In the genomic region with DNA sequence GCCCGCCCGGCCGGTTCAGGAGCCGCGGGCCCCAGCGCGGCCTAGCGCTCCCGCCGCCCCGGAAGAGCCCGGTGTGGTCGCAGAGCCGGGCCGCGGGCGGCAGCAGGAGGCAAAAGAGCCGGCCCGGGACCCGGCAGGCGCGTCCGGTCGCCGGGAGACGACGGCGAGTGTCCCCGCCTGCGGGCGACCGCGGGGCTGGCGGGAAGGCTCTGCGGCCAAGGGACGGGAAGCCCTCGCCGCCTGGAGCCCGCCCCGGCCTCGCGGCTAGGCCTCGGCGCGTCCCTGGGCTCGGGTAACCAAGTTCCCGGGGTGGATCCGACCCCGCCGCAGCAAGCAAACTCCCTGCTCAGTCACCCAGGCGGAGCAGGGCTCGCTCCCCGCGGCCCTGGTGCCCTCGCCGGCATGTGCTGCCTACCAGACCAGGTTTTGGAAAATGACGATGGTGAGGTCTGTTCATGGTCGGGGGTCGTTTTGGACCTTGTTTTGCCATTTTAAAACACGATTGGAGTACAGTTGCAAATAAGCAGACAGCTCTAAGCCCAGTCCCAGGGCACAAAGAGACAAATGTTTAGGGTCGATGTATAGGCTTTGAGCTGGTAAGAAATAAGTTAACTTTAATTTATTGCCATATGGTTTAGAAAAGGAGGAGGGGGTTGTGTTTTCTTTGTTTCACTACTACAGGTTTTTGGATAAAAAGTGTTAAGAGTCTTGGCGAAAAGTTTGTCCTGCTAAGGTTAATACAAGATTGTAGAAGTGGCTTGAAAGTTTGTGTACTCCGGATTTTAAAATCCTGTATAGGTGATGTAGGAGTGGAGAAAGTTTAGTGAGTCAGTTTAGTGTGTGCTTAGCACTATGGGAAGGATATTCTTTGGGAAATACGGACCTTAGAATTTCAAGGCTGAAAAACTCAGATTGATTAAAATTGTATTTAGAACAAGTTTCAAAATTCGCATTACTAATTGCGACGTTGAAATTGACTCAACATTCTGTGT, we compare ENCODE assay signal across 8 cellular contexts. TPM values are rescaled to one million over a fixed set of nuclear protein-coding genes. Genes with fewer than 3 reads are reported as not detected.
A peak's percentile ranks its signal among the peaks of the same experiment; 100 is the strongest.
DNase-seq lines count a peak whose midpoint lies in the region; ATAC-seq and TF ChIP-seq lines count a peak whose summit lies in the region.

No MANE protein-coding gene starts in this region.

- intact Hi-C loops in left ventricle myocardium inferior (cut with micrococcal nuclease) (no loop called here), vagina (cut with DNase I) (no loop called here)

- H3K27ac ChIP-seq in left ventricle myocardium inferior (replicated peaks) (peak overlapping the region; percentile 99), rectal smooth muscle tissue (ENCODE audit: low read depth, low read length) (peak overlapping the region; percentile 90), vagina (peak overlapping the region; percentile 93)

- TF ChIP-seq CTCF in AG09309 (IDR thresholded peaks at IDR 0.05; ENCODE audit: control insufficient read depth, insufficient read depth, low read depth, low read length, missing control alignments) = no peak
- no peak for TF ChIP-seq CTCF in left ventricle myocardium inferior (IDR thresholded peaks at IDR 0.05; ENCODE audit: borderline replicate concordance)
- no peak for TF ChIP-seq CTCF in vagina (IDR thresholded peaks at IDR 0.05)

- H3K36me3 Mint-ChIP-seq in activated naive CD8-positive, alpha-beta T cell = peaks cover 8% of the 10 kb centered on the region

- H3K27ac Mint-ChIP-seq in activated naive CD8-positive, alpha-beta T cell = peak overlapping the region; percentile 96

- H3K27me3 ChIP-seq in left ventricle myocardium inferior (ENCODE audit: low read depth) (no peaks in the 10 kb centered on the region), rectal smooth muscle tissue (ENCODE audit: control insufficient read depth, insufficient read depth, low read length) (no peaks in the 10 kb centered on the region), vagina (no peaks in the 10 kb centered on the region)

- DNase-seq in AG09309 (ENCODE audit: low read depth) = no peak
- peak; percentile 33 for DNase-seq in SK-N-DZ (ENCODE audit: low spot score)
- DNase-seq in left ventricle myocardium inferior = peak; percentile 52
- DNase-seq in vagina (ENCODE audit: extremely low spot score in 2 of 2) = no peak

- no peaks in the 10 kb centered on the region for H3K36me3 ChIP-seq in left ventricle myocardium inferior
- H3K36me3 ChIP-seq in rectal smooth muscle tissue (ENCODE audit: control insufficient read depth, insufficient read depth, low read length) = no peaks in the 10 kb centered on the region
- no peaks in the 10 kb centered on the region for H3K36me3 ChIP-seq in vagina

- no peak for TF ChIP-seq POLR2A in vagina (IDR thresholded peaks at IDR 0.05)

- H3K4me3 ChIP-seq in AG09309 (ENCODE audit: control insufficient read depth, low read depth, low read length) = peak overlapping the region; percentile 96
- peak overlapping the region; percentile 75 for H3K4me3 ChIP-seq in left ventricle myocardium inferior
- H3K4me3 ChIP-seq in rectal smooth muscle tissue (ENCODE audit: low read length) = peak overlapping the region; percentile 91
- peak overlapping the region; percentile 66 to 98 for H3K4me3 ChIP-seq in vagina

- peak; percentile 22 for ATAC-seq in GM19023 (IDR thresholded peaks at IDR 0.05; ENCODE audit: unreplicated experiment)
- ATAC-seq in HG03196 (IDR thresholded peaks at IDR 0.05; ENCODE audit: unreplicated experiment) = peak; percentile 26

- no peaks in the 10 kb centered on the region for H3K27me3 Mint-ChIP-seq in activated naive CD8-positive, alpha-beta T cell

- H3K4me1 Mint-ChIP-seq in activated naive CD8-positive, alpha-beta T cell (ENCODE audit: low read depth) = peaks cover 54% of the 10 kb centered on the region

- H3K9me3 ChIP-seq in left ventricle myocardium inferior (replicated peaks) (no peaks in the 10 kb centered on the region), vagina (no peaks in the 10 kb centered on the region)

- no peaks in the 10 kb centered on the region for H3K9me3 Mint-ChIP-seq in activated naive CD8-positive, alpha-beta T cell (ENCODE audit: low read depth)

- H3K9ac ChIP-seq in rectal smooth muscle tissue (ENCODE audit: low read length) = peak overlapping the region; percentile 80

- H3K4me1 ChIP-seq in left ventricle myocardium inferior = peaks cover 74% of the 10 kb centered on the region
- H3K4me1 ChIP-seq in rectal smooth muscle tissue (ENCODE audit: control insufficient read depth, insufficient read depth, low read length) = peaks cover 25% of the 10 kb centered on the region
- peaks cover 71% of the 10 kb centered on the region for H3K4me1 ChIP-seq in vagina

- peak overlapping the region; percentile 94 for H3K4me3 Mint-ChIP-seq in activated naive CD8-positive, alpha-beta T cell

RNA-seq across cellular contexts. Expression of gene KCMF1, which starts 1.1 kb away (rescaled TPM):
- polyA plus RNA-seq in SK-N-DZ (2014; cell fraction: cytosol; rRNA removed) = 17.1 and 32.1 TPM in 2 replicates
- polyA plus RNA-seq in SK-N-DZ (2014; cell fraction: nucleus; rRNA removed) = 26.3 and 28.1 TPM in 2 replicates
- total RNA-seq in left ventricle myocardium inferior (90.2 TPM), vagina (29.7 TPM)

Comparison
In these comparisons a context has a peak if more than half of its experiments do, and no peak if none do; other contexts are left out.
1. DNase-seq: peak in SK-N-DZ (single experiment) and left ventricle myocardium inferior (single experiment); none in AG09309 (single experiment) and vagina (0 of 2).
2. Peak in every context shown above with its lines, with median percentiles within 50 percentile points of each other: H3K4me3 ChIP-seq and H3K27ac ChIP-seq.